ENCODE assay signal across 15 cellular contexts in the genomic region with DNA sequence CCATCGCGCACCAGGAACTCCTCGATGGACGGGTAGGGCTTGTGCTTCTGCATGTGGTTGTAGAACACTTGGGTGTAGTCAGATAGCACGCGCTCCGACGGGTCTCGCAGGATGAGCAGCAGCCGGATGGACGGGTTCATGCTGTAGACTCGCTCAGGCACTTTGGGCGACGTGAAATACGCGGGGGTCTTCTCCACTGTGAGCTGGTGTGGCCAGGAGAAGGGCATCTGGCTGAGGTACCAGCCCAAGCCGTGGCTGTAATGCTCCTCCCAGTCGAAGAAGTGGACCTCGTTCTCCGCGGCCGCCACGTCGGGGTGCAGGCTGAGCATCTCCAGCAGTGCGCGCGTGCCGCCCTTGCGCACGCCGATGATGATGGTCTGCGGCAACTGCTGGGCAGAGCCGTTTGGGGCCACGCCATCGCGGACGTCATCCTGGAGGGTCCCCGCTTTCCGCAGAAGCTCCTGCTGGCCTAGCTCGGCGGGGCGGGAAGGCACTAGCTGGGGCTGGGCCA. TPM values are rescaled to one million over a fixed set of nuclear protein-coding genes. Genes with fewer than 3 reads are reported as not detected.
DNase-seq lines count a peak whose midpoint lies in the region; ATAC-seq and TF ChIP-seq lines count a peak whose summit lies in the region.
"Had no signal": no experiment of that assay in that cellular context is flagged by ENCODE, and none has a peak within 500 bp of the region (broad histone marks: within the 10 kb centered on the region; RNA-seq: fewer than 3 reads in every experiment).

No MANE protein-coding gene starts in this region.

- TF ChIP-seq EP300 in sigmoid colon (IDR thresholded peaks at IDR 0.05), result no peak

- peaks cover 0 to 13% (median 2%) of the 10 kb centered on the region in 4 donors for H3K36me3 ChIP-seq in sigmoid colon

- H3K4me1 ChIP-seq in sigmoid colon, result no peaks in the 10 kb centered on the region

- DNase-seq in left cardiac atrium, result peak; percentile 18
- no peak for DNase-seq in left ventricle myocardium superior
- DNase-seq in islet precursor cell, result peak; percentile 45
- DNase-seq in sigmoid colon, result peak; percentile 61
- DNase-seq: Calu3; CD8-positive, alpha-beta T cell; DMS79 treated with DMSO at 0.1 percent for 48 hours; GF-D8; GM23248; HCEC 1CT had no signal

- H3K27me3 ChIP-seq in sigmoid colon, result no peaks in the 10 kb centered on the region
- H3K27me3 ChIP-seq: BLaER1 treated with 17β-estradiol and CSF1 and Interleukin-3, amounts not matched to agents 10 nM and 100 nM had no signal

- 98% methylated on average over 42 of the region's 42 CpGs for WGBS in sigmoid colon, 2 donors

- no peaks in the 10 kb centered on the region for H3K9me3 ChIP-seq in sigmoid colon

- intact Hi-C loops in left cardiac atrium (cut with DNase I) (no loop called here), left ventricle myocardium superior (cut with micrococcal nuclease) (no loop called here), sigmoid colon (cut with DNase I) (no loop called here)

- TF ChIP-seq CTCF in sigmoid colon (IDR thresholded peaks at IDR 0.05), result no peak

- H3K4me3 ChIP-seq in sigmoid colon, result no peak overlapping the region
- H3K4me3 ChIP-seq: BLaER1 treated with 17β-estradiol and CSF1 and Interleukin-3, amounts not matched to agents 10 nM and 100 nM; GM12878; GM23248 had no signal

- H3K27ac ChIP-seq in sigmoid colon, result no peak overlapping the region
- H3K27ac ChIP-seq: GM23248 had no signal

- ATAC-seq in left cardiac atrium (no peak), left ventricle myocardium superior (no peak), HG02884 (IDR thresholded peaks at IDR 0.05; ENCODE audit: unreplicated experiment) (no peak), HG03354 (IDR thresholded peaks at IDR 0.05; ENCODE audit: poor library complexity, severe bottlenecking, unreplicated experiment) (no peak)
- ATAC-seq: CD8-positive, alpha-beta T cell; GM12878 had no signal

- TF ChIP-seq POLR2A in sigmoid colon (IDR thresholded peaks at IDR 0.05), result no peak

RNA-seq across cellular contexts. Expression of gene HS3ST1, which starts 29.2 kb away (rescaled TPM):
- total RNA-seq in left cardiac atrium (1 to 10 TPM; 1.9 to 7.6 TPM), left ventricle myocardium superior (0.94 TPM), sigmoid colon (1 to 10 TPM in 3 of 4 donors, under 1 TPM in 1; 0.68 to 2.5 (median 1.4) TPM)
- polyA plus RNA-seq in sigmoid colon, result 1 to 10 TPM in 2 of 3 donors, under 1 TPM in 1; 0.60 to 3.7 (median 3.6) TPM
- total RNA-seq: A172; CD8-positive, alpha-beta T cell; GM23248 had no signal
- polyA plus RNA-seq: GM23248 had no signal
